8 cellular contexts compared by ENCODE assay signal in genomic region chr7:158976849-158977593, GRCh38.
A peak's percentile ranks its signal among the peaks of the same experiment; 100 is the strongest.
DNase-seq lines count a peak whose midpoint lies in the region; TF ChIP-seq lines count a peak whose summit lies in the region.

No MANE protein-coding gene starts in this region.

- TF ChIP-seq CTCF in LNCAP (IDR thresholded peaks at IDR 0.05) (peak; percentile 83), cardiac muscle cell (IDR thresholded peaks at IDR 0.05; ENCODE audit: low read depth, low read length) (peak; percentile 92), transverse colon (IDR thresholded peaks at IDR 0.05) (peak; percentile 93 to 97 (median 94))

- H3K9me3 ChIP-seq in cardiac muscle cell (ENCODE audit: low read depth) (no peaks in the 10 kb centered on the region), transverse colon (peaks cover 8 to 9% of the 10 kb centered on the region in 2 donors)

- intact Hi-C loops in transverse colon (cut with DNase I; ENCODE audit: low total_unique reads), result loop anchor here (10.0 kb wide), 1 partner anchor 282 kb away; no protein-coding TSS in a partner anchor

- H3K27me3 ChIP-seq in cardiac muscle cell (no peaks in the 10 kb centered on the region), transverse colon (no peaks in the 10 kb centered on the region)

- DNase-seq in ELR (ENCODE audit: low read depth) (peak; percentile 71), H4 (ENCODE audit: low spot score) (peak; percentile 60), SK-N-DZ (ENCODE audit: low spot score) (peak; percentile 84), cardiac muscle cell (ENCODE audit: low read depth in 1 of 2, low spot score in 1 of 2) (peak; percentile 83 to 84), pons (ENCODE audit: low spot score) (peak; percentile 71), transverse colon (peak; percentile 90)
- DNase-seq in activated naive CD4-positive, alpha-beta T cell treated with anti-CD3 and anti-CD28 coated beads, Interleukin-2, amount 50 U/mL, for 16 hours, result peak; percentile 90

- TF ChIP-seq EP300 in transverse colon (IDR thresholded peaks at IDR 0.05; ENCODE audit: low read depth), result no peak

- no peak for TF ChIP-seq POLR2A in transverse colon (IDR thresholded peaks at IDR 0.05)

- WGBS in transverse colon (ENCODE audit: low coverage in 1 of 2), 2 donors, result 21 to 46% methylated on average over 8 to 24 of the region's 24 CpGs

- in situ Hi-C loops in transverse colon (cut with MboI; ENCODE audit: low pct_ligation_motif_present in 1 of 4, low pct_unique_long_range_greater_than_20kb in 1 of 4, low sequenced_read_pairs in 3 of 4), result loop anchor here in 2 of 4 donors (10.0 kb wide), 1 partner anchor 282 kb away; no protein-coding TSS in a partner anchor

- H3K27ac ChIP-seq in cardiac muscle cell, result no peak overlapping the region
- peak overlapping the region; percentile 3 to 68 (median 24) for H3K27ac ChIP-seq in transverse colon

- H3K4me1 ChIP-seq in cardiac muscle cell (ENCODE audit: low read depth) (peaks cover 7% of the 10 kb centered on the region), transverse colon (peaks cover 6 to 28% (median 12%) of the 10 kb centered on the region in 4 donors)

- H3K4me3 ChIP-seq in cardiac muscle cell (peak overlapping the region; percentile 18), transverse colon (peak overlapping the region in 3 of 4 donors; percentile 15 to 38 (median 17))

- H3K36me3 ChIP-seq in cardiac muscle cell, result no peaks in the 10 kb centered on the region
- H3K36me3 ChIP-seq in transverse colon, result no peaks in the 10 kb centered on the region
